In genomic region chr1:87074001-87074795, GRCh38 we compare ENCODE assay signal across 21 cellular contexts.
DNase-seq lines count a peak whose midpoint lies in the region; ATAC-seq, FAIRE-seq and TF ChIP-seq lines count a peak whose summit lies in the region.
"Had no signal": no experiment of that assay in that cellular context is flagged by ENCODE, and none has a peak within 500 bp of the region (broad histone marks: within the 10 kb centered on the region; RNA-seq: fewer than 3 reads in every experiment).

No MANE protein-coding gene starts in this region.

- H3K79me2 ChIP-seq in osteoblast (ENCODE audit: insufficient read depth, low read length): peaks cover 3% of the 10 kb centered on the region

- ATAC-seq in GM18520 (IDR thresholded peaks at IDR 0.05; ENCODE audit: unreplicated experiment): no peak
- ATAC-seq: PC-3 had no signal

- no peak for TF ChIP-seq CTCF in osteoblast (IDR thresholded peaks at IDR 0.05; ENCODE audit: extremely low read depth, low read depth, low read length)

- H3K27me3 ChIP-seq in osteoblast (ENCODE audit: insufficient read depth, low read length): no peaks in the 10 kb centered on the region
- H3K27me3 ChIP-seq: MG63, SJCRH30 had no signal

- H3K4me2 ChIP-seq in osteoblast (ENCODE audit: insufficient read depth, low read length): no peak overlapping the region

- H2AFZ ChIP-seq in osteoblast (ENCODE audit: low read length): no peak overlapping the region

- no peaks in the 10 kb centered on the region for H3K4me1 ChIP-seq in osteoblast (ENCODE audit: insufficient read depth, low read length)

- H3K27ac ChIP-seq in osteoblast (ENCODE audit: low read depth, low read length): no peak overlapping the region
- H3K27ac ChIP-seq: RWPE1, SJCRH30 had no signal

- TF ChIP-seq POLR2A in GM12891 (IDR thresholded peaks at IDR 0.05; ENCODE audit: low read depth, low read length): no peak

- no peaks in the 10 kb centered on the region for H3K36me3 ChIP-seq in osteoblast (ENCODE audit: insufficient read depth, low read length)
- H3K36me3 ChIP-seq: MG63 had no signal

- FAIRE-seq in GM12891 (lab: Jason Lieb, UNC): peak; percentile 28
- FAIRE-seq: A204.1 had no signal

- no peaks in the 10 kb centered on the region for H3K9me3 ChIP-seq in osteoblast (ENCODE audit: low read depth, low read length)
- H3K9me3 ChIP-seq: MG63, SJCRH30 had no signal

- DNase-seq in GM12891 (ENCODE audit: insufficient read length, low spot score) (no peak), amniotic epithelial cell (ENCODE audit: low read depth) (peak; percentile 24), fibroblast of peridontal ligament (ENCODE audit: extremely low read depth) (peak; percentile 54), osteoblast (ENCODE audit: insufficient read length, low spot score, missing footprints) (peak; percentile 37), ureter (ENCODE audit: low spot score) (no peak), SIG-M5 treated with dmso at 0.1 percent for 504 hours (lab: John Stamatoyannopoulos, UW; ENCODE audit: unreplicated experiment) (no peak)
- DNase-seq in activated CD4-positive, CD25-positive, alpha-beta regulatory T cell (lab: John Stamatoyannopoulos, UW): no peak
- DNase-seq: C1 segment of cervical spinal cord, H7, IMR-90, Karpas-422, MG63, NCI-H1092 treated with DMSO at 0.1 percent for 48 hours, NCI-H1694, NCI-H510A treated with DMSO at 0.1 percent for 48 hours, NCI-H82, PC-3, SJCRH30 had no signal

- H3K4me3 ChIP-seq in osteoblast (ENCODE audit: insufficient read depth, low read length): no peak overlapping the region
- H3K4me3 ChIP-seq: MG63, SJCRH30 had no signal

- no peaks in the 10 kb centered on the region for H4K20me1 ChIP-seq in osteoblast (ENCODE audit: insufficient read depth, low read length)

TF ChIP-seq in GM12891, 5 proteins besides CTCF, POLR2A, EP300 and RAD21:
- TF ChIP-seq PAX5 (IDR thresholded peaks at IDR 0.05; ENCODE audit: insufficient read depth, low read length, severe bottlenecking) (no peak), TAF1 (IDR thresholded peaks at IDR 0.05; ENCODE audit: low read depth, low read length) (no peak), SPI1 (IDR thresholded peaks at IDR 0.05; ENCODE audit: low read depth, low read length) (no peak), POLR2AphosphoS5 (IDR thresholded peaks at IDR 0.05; ENCODE audit: low read depth, low read length) (no peak), POU2F2 (IDR thresholded peaks at IDR 0.05; ENCODE audit: low read depth, low read length) (no peak)
TF ChIP-seq in GM12891: peak in this region for 0.

Comparison
In these comparisons a context has a peak if more than half of its experiments do, and no peak if none do; other contexts are left out.
1. DNase-seq: peak in amniotic epithelial cell (single experiment), fibroblast of peridontal ligament (single experiment) and osteoblast (single experiment); none in GM12891 (single experiment), ureter (single experiment), SIG-M5 treated with dmso at 0.1 percent for 504 hours (single experiment) and activated CD4-positive, CD25-positive, alpha-beta regulatory T cell (0 of 4).